Comparison of ENCODE assay signal across 1 cellular context in genomic region chr15:88312941-88313579, GRCh38.
TF ChIP-seq lines count a peak whose summit lies in the region.

No MANE protein-coding gene starts in this region.

TF ChIP-seq in HepG2, 621 proteins besides CTCF, POLR2A, EP300 and RAD21 (continued from another document):
- no peak for TF ChIP-seq PRDM10 (CRISPR knock-in tag; IDR thresholded peaks at IDR 0.05; ENCODE audit: low read depth)
- TF ChIP-seq MYC (CRISPR knock-in tag; IDR thresholded peaks at IDR 0.05; ENCODE audit: borderline replicate concordance) = no peak
- no peak for TF ChIP-seq ZFP91 (CRISPR knock-in tag; IDR thresholded peaks at IDR 0.05; ENCODE audit: borderline replicate concordance)
- TF ChIP-seq ZMYM2 (CRISPR knock-in tag; IDR thresholded peaks at IDR 0.05) = no peak
- TF ChIP-seq ZNF362 (CRISPR knock-in tag; IDR thresholded peaks at IDR 0.05; ENCODE audit: borderline replicate concordance) = no peak
- TF ChIP-seq ELK4 (CRISPR knock-in tag; IDR thresholded peaks at IDR 0.05; ENCODE audit: borderline replicate concordance) = no peak
- no peak for TF ChIP-seq HNRNPL (IDR thresholded peaks at IDR 0.05; ENCODE audit: low read depth, low read length)
TF ChIP-seq in HepG2: peak in this region for 2.
